Comparison of ENCODE assay signal across 8 cellular contexts in the genomic region with DNA sequence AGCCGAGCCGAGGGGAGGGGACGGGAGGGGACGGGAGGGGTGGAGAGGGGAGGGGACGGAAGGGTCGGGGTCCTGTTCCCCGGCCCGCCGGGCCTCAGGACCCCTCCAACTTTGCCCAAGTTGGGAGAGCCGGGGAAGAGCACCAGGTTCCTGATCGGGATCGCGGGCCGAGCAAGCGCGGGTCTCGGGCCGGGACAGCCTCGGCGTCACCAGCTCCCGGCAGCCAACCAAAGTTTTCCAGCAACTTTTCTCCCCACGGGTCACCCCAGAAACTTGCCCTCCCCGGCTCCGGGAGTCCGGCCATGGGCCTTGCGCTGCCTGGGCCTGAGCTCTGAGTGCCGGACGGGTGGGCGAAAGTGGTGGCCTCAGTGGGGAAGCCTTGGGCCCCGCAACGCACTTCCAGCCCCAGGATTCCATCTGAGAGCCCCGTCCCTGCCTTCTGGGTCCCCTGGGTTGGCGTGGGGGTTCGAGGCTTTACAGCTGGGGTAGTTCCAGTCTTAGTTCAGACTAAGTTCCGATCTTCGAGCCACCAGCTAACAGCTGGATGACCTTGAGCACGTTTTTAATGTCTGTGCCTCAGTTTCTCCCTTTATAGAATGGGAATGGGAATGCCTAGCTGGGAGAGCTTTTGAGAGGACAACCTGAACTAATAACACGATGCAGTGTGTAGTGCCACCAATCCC. TPM values are rescaled to one million over a fixed set of nuclear protein-coding genes. Genes with fewer than 3 reads are reported as not detected.
DNase-seq lines count a peak whose midpoint lies in the region; ATAC-seq, FAIRE-seq and TF ChIP-seq lines count a peak whose summit lies in the region.

No MANE protein-coding gene starts in this region.

- no peaks in the 10 kb centered on the region for H3K9me3 Mint-ChIP-seq in MCF 10A (ENCODE audit: unreplicated experiment)

- TF ChIP-seq RAD21 in HepG2 (CRISPR knock-in tag; IDR thresholded peaks at IDR 0.05): no peak

- H3K27ac Mint-ChIP-seq in MCF 10A (ENCODE audit: low read depth, unreplicated experiment): peak overlapping the region; percentile 94

- no peaks in the 10 kb centered on the region; a peak in 2 of 5 replicates for H3K36me3 ChIP-seq in HepG2 (replicated peaks in 1 of 2; ENCODE audit: control insufficient read depth in 1 of 2, insufficient read depth in 2 of 2, low read length in 2 of 2)

- TF ChIP-seq POLR2A in GM12892 (IDR thresholded peaks at IDR 0.05; ENCODE audit: low read depth, low read length) (peak; percentile 75), NB4 (IDR thresholded peaks at IDR 0.05; ENCODE audit: extremely low read depth, insufficient read length) (no peak), HepG2 (IDR thresholded peaks at IDR 0.05; ENCODE audit: insufficient read depth in 1 of 2, low read depth in 2 of 2, low read length in 2 of 2) (peak in 1 of 2 experiments; percentile 28; a peak in 2 of 4 replicates)

- H3K27ac ChIP-seq in HepG2 (ENCODE audit: extremely low read length, insufficient read depth, low read length) (peak overlapping the region; percentile 64), temporal lobe (ENCODE audit: low read depth, low read length) (peak overlapping the region; percentile 49)

- H2AFZ ChIP-seq in HepG2 (ENCODE audit: low read length): no peak overlapping the region

- TF ChIP-seq CTCF in NB4 (IDR thresholded peaks at IDR 0.05; ENCODE audit: low read depth, low read length) (no peak), MCF 10A (IDR thresholded peaks at IDR 0.05; ENCODE audit: unreplicated experiment) (no peak), HepG2 (CRISPR knock-in tag; IDR thresholded peaks at IDR 0.05) (no peak)

- BruUV-seq in MCF 10A (replicated peaks; lab: Mats Ljungman, UMichigan) (TSS peak; percentile 47), HepG2 (replicated peaks; lab: Mats Ljungman, UMichigan) (TSS peak; percentile 70)

- H3K4me1 ChIP-seq in HepG2 (ENCODE audit: insufficient read depth, low read length): peaks cover 84% of the 10 kb centered on the region

- no peak for ATAC-seq in HepG2
- ATAC-seq in GM21723 (IDR thresholded peaks at IDR 0.05; ENCODE audit: unreplicated experiment): no peak

- peak overlapping the region; percentile 90 for H3K4me3 ChIP-seq in NB4 (ENCODE audit: low read depth, low read length)
- H3K4me3 ChIP-seq in HepG2 (replicated peaks in 1 of 3; ENCODE audit: insufficient read depth in 1 of 3, low read depth in 2 of 3, low read length in 3 of 3): peak overlapping the region; percentile 65 to 85 (median 80)

- no peaks in the 10 kb centered on the region; a peak in 1 of 5 replicates for H3K27me3 ChIP-seq in HepG2 (ENCODE audit: control insufficient read depth in 1 of 2, insufficient read depth in 2 of 2, low read length in 2 of 2)

- DNase-seq in GM12892 (ENCODE audit: insufficient read length): no peak
- no peak for DNase-seq in NB4 (ENCODE audit: low read depth)
- DNase-seq in MCF 10A (ENCODE audit: unreplicated experiment): no peak
- no peak for DNase-seq in HepG2 (ENCODE audit: low spot score)
- no peak for DNase-seq in hepatic stellate cell (ENCODE audit: low spot score)
- no peak for DNase-seq in RCC 7860 (ENCODE audit: low spot score)

- peaks cover 17% of the 10 kb centered on the region; the same call in 1 of the 2 replicates for H4K20me1 ChIP-seq in HepG2 (ENCODE audit: insufficient read depth, low read length)

- peaks cover 51% of the 10 kb centered on the region for H3K4me1 Mint-ChIP-seq in MCF 10A (ENCODE audit: insufficient read depth, unreplicated experiment)

- H3K79me2 ChIP-seq in HepG2 (ENCODE audit: insufficient read depth, low read length): peaks cover 42% of the 10 kb centered on the region

- WGBS in HepG2 (ENCODE audit: low lambda C conversion rate): 4% methylated on average over 4 of the region's 38 CpGs

- H3K36me3 Mint-ChIP-seq in MCF 10A (ENCODE audit: insufficient read depth, unreplicated experiment): peaks cover 48% of the 10 kb centered on the region

- POLR2A ChIA-PET in MCF 10A (lab: Yijun Ruan, JAX): interaction anchor here (0.6 to 10.2 kb wide), 22 partner anchors 11 to 1317 kb away, joined by 3 to 159 read pairs (median 6); partner anchors contain the start of genes CDCA8, GNL2, MEAF6 and SNIP1
- POLR2A ChIA-PET in HepG2 (lab: Yijun Ruan, JAX): interaction anchor here (0.6 to 6.1 kb wide), 17 partner anchors 8 to 1011 kb away, joined by 3 to 57 read pairs (median 5); partner anchors contain the start of genes MEAF6, MRPS15 and MTF1

- peak overlapping the region; percentile 96 for H3K4me2 ChIP-seq in HepG2 (ENCODE audit: low read depth, low read length)

- H3K27me3 Mint-ChIP-seq in MCF 10A (ENCODE audit: insufficient read depth, unreplicated experiment): no peaks in the 10 kb centered on the region

- H3K9ac ChIP-seq in HepG2 (ENCODE audit: insufficient read depth, low read depth, low read length): peak overlapping the region; percentile 83

- in situ Hi-C loops in HepG2 (cut with HindIII; ENCODE audit: extremely low pct_ligation_motif_present, low pct_unique_long_range_greater_than_20kb): no loop called here

- TF ChIP-seq EP300 in HepG2 (IDR thresholded peaks at IDR 0.05; ENCODE audit: low read depth in 2 of 2, low read length in 2 of 2) (no peak), HepG2 (CRISPR knock-in tag; IDR thresholded peaks at IDR 0.05; ENCODE audit: borderline replicate concordance) (no peak)

- FAIRE-seq in GM12892 (lab: Jason Lieb, UNC) (no peak), HepG2 (lab: Jason Lieb, UNC) (no peak), RCC 7860 (lab: Jason Lieb, UNC) (no peak)

- H3K9me3 ChIP-seq in HepG2 (ENCODE audit: low read length): no peaks in the 10 kb centered on the region

- peak overlapping the region; percentile 89 for H3K4me3 Mint-ChIP-seq in MCF 10A (ENCODE audit: unreplicated experiment)

- CTCF ChIA-PET in MCF 10A (lab: Yijun Ruan, JAX) (interaction anchor here (0.7 to 10.4 kb wide), 9 partner anchors 10 to 208 kb away, joined by 3 to 144 read pairs (median 7); partner anchors contain the start of gene MEAF6), HepG2 (lab: Yijun Ruan, JAX; ENCODE audit: low intra/inter-chr PET ratio, low total read pairs) (interaction anchor here (0.8 kb wide), 1 partner anchor 13 kb away, joined by 3 read pairs; no protein-coding TSS in a partner anchor)

- intact Hi-C loops in MCF 10A (cut with micrococcal nuclease): loop anchor here (2.0 to 10.0 kb wide), 5 partner anchors 20 to 330 kb away; partner anchors contain the start of genes C1orf122, CDCA8, GNL2 and YRDC
- intact Hi-C loops in HepG2 (cut with micrococcal nuclease; ENCODE audit: unreplicated experiment): loop anchor here (10.0 kb wide), 1 partner anchor 220 kb away; the partner anchor contains the start of gene CDCA8

RNA-seq across cellular contexts. Expression of gene ZC3H12A, which starts 0.5 kb away (rescaled TPM):
- polyA plus RNA-seq in GM12892 (2012; ENCODE audit: missing spikeins): 9.8 TPM
- total RNA-seq in MCF 10A (2022): 37.2 and 51.4 TPM in 2 replicates
- total RNA-seq in HepG2 (2016; rRNA removed; fragmentation: Illumina TruSeq; extraction: Trizol): 4.2 and 6.8 TPM in 2 replicates
- 1.2 and 1.8 TPM in 2 replicates for total RNA-seq in HepG2 (2016; cell fraction: cytosol; rRNA removed; fragmentation: Illumina TruSeq; extraction: Trizol; ENCODE audit: low read depth)
- total RNA-seq in HepG2 (2016; cell fraction: insoluble cytoplasmic fraction; rRNA removed; fragmentation: Illumina TruSeq; extraction: Trizol): 3.9 and 5.9 TPM in 2 replicates
- 2.6 and 3.2 TPM in 2 replicates for total RNA-seq in HepG2 (2016; cell fraction: membrane; rRNA removed; fragmentation: Illumina TruSeq; extraction: Trizol)
- 8.0 and 8.9 TPM in 2 replicates for total RNA-seq in HepG2 (2016; cell fraction: nucleus; rRNA removed; fragmentation: Illumina TruSeq; extraction: Trizol)
- 13.3 and 21.1 TPM in 2 replicates for polyA plus RNA-seq in HepG2 (2011; rRNA removed)
- polyA plus RNA-seq in HepG2 (2011; cell fraction: cytosol; rRNA removed): 11.9 and 13.7 TPM in 2 replicates
- polyA plus RNA-seq in HepG2 (2011; cell fraction: nucleus; rRNA removed): 45.8 and 63.2 TPM in 2 replicates
- polyA plus RNA-seq in HepG2 (2012): 3.7 and 6.2 TPM in 2 replicates
- polyA plus RNA-seq in HepG2 (2016; cell fraction: cytosol; fragmentation: Illumina TruSeq; extraction: Trizol; ENCODE audit: low read depth): 0.97 and 1.0 TPM in 2 replicates
- polyA plus RNA-seq in HepG2 (2016; cell fraction: insoluble cytoplasmic fraction; fragmentation: Illumina TruSeq; extraction: Trizol; ENCODE audit: low read depth): 5.6 and 5.9 TPM in 2 replicates
- polyA plus RNA-seq in HepG2 (2016; cell fraction: membrane; fragmentation: Illumina TruSeq; extraction: Trizol; ENCODE audit: low read depth): 2.2 and 2.6 TPM in 2 replicates
- polyA plus RNA-seq in HepG2 (2016; cell fraction: nucleus; fragmentation: Illumina TruSeq; extraction: Trizol; ENCODE audit: insufficient read depth, low read depth): 17.0 and 18.8 TPM in 2 replicates
- polyA minus RNA-seq in HepG2 (2011; rRNA and poly(A)+ RNA removed; ENCODE audit: low replicate concordance): 12.1 and 39.9 TPM in 2 replicates
- 5.1 and 5.8 TPM in 2 replicates for polyA minus RNA-seq in HepG2 (2011; cell fraction: cytosol; rRNA and poly(A)+ RNA removed)
- polyA minus RNA-seq in HepG2 (2011; cell fraction: nucleus; rRNA and poly(A)+ RNA removed): 8.0 and 14.0 TPM in 2 replicates
- total RNA-seq in temporal lobe: 0.25 TPM

RNA-seq across cellular contexts. Expression of gene MEAF6, which starts 39.7 kb away (rescaled TPM):
- 45.3 TPM for polyA plus RNA-seq in GM12892 (2012; ENCODE audit: missing spikeins)
- total RNA-seq in MCF 10A (2022) (71.3 and 72.0 TPM in 2 replicates), HepG2 (2016; rRNA removed; fragmentation: Illumina TruSeq; extraction: Trizol) (45.6 and 67.6 TPM in 2 replicates), temporal lobe (78.4 TPM)
- total RNA-seq in HepG2 (2016; cell fraction: cytosol; rRNA removed; fragmentation: Illumina TruSeq; extraction: Trizol; ENCODE audit: low read depth): 19.8 and 20.4 TPM in 2 replicates
- total RNA-seq in HepG2 (2016; cell fraction: insoluble cytoplasmic fraction; rRNA removed; fragmentation: Illumina TruSeq; extraction: Trizol): 47.7 and 62.7 TPM in 2 replicates
- total RNA-seq in HepG2 (2016; cell fraction: membrane; rRNA removed; fragmentation: Illumina TruSeq; extraction: Trizol): 37.7 and 38.7 TPM in 2 replicates
- total RNA-seq in HepG2 (2016; cell fraction: nucleus; rRNA removed; fragmentation: Illumina TruSeq; extraction: Trizol): 28.0 and 36.7 TPM in 2 replicates
- polyA plus RNA-seq in HepG2 (2011; rRNA removed): 24.6 and 29.5 TPM in 2 replicates
- 16.3 and 30.1 TPM in 2 replicates for polyA plus RNA-seq in HepG2 (2011; cell fraction: cytosol; rRNA removed)
- polyA plus RNA-seq in HepG2 (2011; cell fraction: nucleus; rRNA removed): 17.5 and 23.0 TPM in 2 replicates
- 26.8 and 30.1 TPM in 2 replicates for polyA plus RNA-seq in HepG2 (2012)
- 19.7 and 22.4 TPM in 2 replicates for polyA plus RNA-seq in HepG2 (2016; cell fraction: cytosol; fragmentation: Illumina TruSeq; extraction: Trizol; ENCODE audit: low read depth)
- 79.9 and 89.9 TPM in 2 replicates for polyA plus RNA-seq in HepG2 (2016; cell fraction: insoluble cytoplasmic fraction; fragmentation: Illumina TruSeq; extraction: Trizol; ENCODE audit: low read depth)
- 34.2 and 35.5 TPM in 2 replicates for polyA plus RNA-seq in HepG2 (2016; cell fraction: membrane; fragmentation: Illumina TruSeq; extraction: Trizol; ENCODE audit: low read depth)
- 43.7 and 52.2 TPM in 2 replicates for polyA plus RNA-seq in HepG2 (2016; cell fraction: nucleus; fragmentation: Illumina TruSeq; extraction: Trizol; ENCODE audit: insufficient read depth, low read depth)
- polyA minus RNA-seq in HepG2 (2011; rRNA and poly(A)+ RNA removed; ENCODE audit: low replicate concordance): 5.8 and 11.9 TPM in 2 replicates
- 13.2 and 14.9 TPM in 2 replicates for polyA minus RNA-seq in HepG2 (2011; cell fraction: cytosol; rRNA and poly(A)+ RNA removed)
- polyA minus RNA-seq in HepG2 (2011; cell fraction: nucleus; rRNA and poly(A)+ RNA removed): 37.2 and 43.1 TPM in 2 replicates
